In genomic region chr13:113442354-113442984, GRCh38 we compare ENCODE assay signal across 1 cellular context.
TF ChIP-seq lines count a peak whose summit lies in the region.

No MANE protein-coding gene starts in this region.

TF ChIP-seq in GM12878, 131 proteins besides CTCF, POLR2A, EP300 and RAD21:
- TF ChIP-seq KDM1A (IDR thresholded peaks at IDR 0.05; ENCODE audit: borderline replicate concordance), result no peak
- TF ChIP-seq, protein P1, sequence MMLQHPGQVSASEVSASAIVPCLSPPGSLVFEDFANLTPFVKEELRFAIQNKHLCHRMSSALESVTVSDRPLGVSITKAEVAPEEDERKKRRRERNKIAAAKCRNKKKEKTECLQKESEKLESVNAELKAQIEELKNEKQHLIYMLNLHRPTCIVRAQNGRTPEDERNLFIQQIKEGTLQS (IDR thresholded peaks at IDR 0.05; ENCODE audit: borderline replicate concordance, extremely low read depth, low read depth, low read length), result no peak
- TF ChIP-seq CBX5 (IDR thresholded peaks at IDR 0.05; ENCODE audit: low read depth), result 0 out of 2 replicates have a peak, but pooled peaks have one; percentile 65
- no peak for TF ChIP-seq SUZ12 (IDR thresholded peaks at IDR 0.05; ENCODE audit: unreplicated experiment)
- no peak for TF ChIP-seq POLR2AphosphoS2 (IDR thresholded peaks at IDR 0.05; ENCODE audit: low read depth, low read length)
- no peak for TF ChIP-seq PAX8 (IDR thresholded peaks at IDR 0.05)
- no peak for TF ChIP-seq RB1 (IDR thresholded peaks at IDR 0.05; ENCODE audit: borderline replicate concordance)
- TF ChIP-seq ATF7 (IDR thresholded peaks at IDR 0.05; ENCODE audit: low read depth), result no peak
- TF ChIP-seq FOS (IDR thresholded peaks at IDR 0.05; ENCODE audit: borderline replicate concordance, extremely low read depth, insufficient read length), result no peak
TF ChIP-seq in GM12878: peak in this region for 1.
